Comparison of ENCODE assay signal across 8 cellular contexts in genomic region chr1:154937051-154937987, GRCh38. TPM values are rescaled to one million over a fixed set of nuclear protein-coding genes. Genes with fewer than 3 reads are reported as not detected.
DNase-seq lines count a peak whose midpoint lies in the region; FAIRE-seq and TF ChIP-seq lines count a peak whose summit lies in the region.

No MANE protein-coding gene starts in this region.

- no peak overlapping the region for H3K4ac ChIP-seq in neuronal stem cell (ENCODE audit: low read length)

- peak; percentile 13; the same call in 1 of the 2 replicates for TF ChIP-seq POLR2A in H54 (IDR thresholded peaks at IDR 0.05; ENCODE audit: low read depth, low read length)

- peak overlapping the region; percentile 99 for H2BK120ac ChIP-seq in neuronal stem cell (ENCODE audit: low read depth, low read length)

- peaks cover 0 to under 1% of the 10 kb centered on the region in 2 donors for H3K36me3 ChIP-seq in neuronal stem cell (replicated peaks in 1 of 2; ENCODE audit: control insufficient read depth in 2 of 2, insufficient read depth in 2 of 2, low read length in 2 of 2)

- peak overlapping the region; percentile 99 for H2BK5ac ChIP-seq in neuronal stem cell (ENCODE audit: low read length)

- H3K14ac ChIP-seq in neuronal stem cell (ENCODE audit: low read length) = no peak overlapping the region

- in situ Hi-C loops in G401 (cut with HindIII; ENCODE audit: low sequenced_read_pairs) = no loop called here

- CTCF ChIA-PET in RWPE1 (lab: Yijun Ruan, JAX) = interaction anchor here (0.5 to 1.3 kb wide), 10 partner anchors 56 to 733 kb away, joined by 3 to 5 read pairs (median 3); no protein-coding TSS in a partner anchor

- H2BK15ac ChIP-seq in neuronal stem cell (ENCODE audit: low read length) = peak overlapping the region; percentile 90

- TF ChIP-seq CTCF in RWPE1 (conservative IDR thresholded peaks at IDR 0.05; ENCODE audit: low read depth) = peak; percentile 20

- WGBS in neuronal stem cell (ENCODE audit: extremely low coverage in 2 of 2, insufficient read length in 2 of 2, insufficient replicate concordance in 1 of 2), 2 donors = no CpG with 5 or more reads among the region's 38 CpGs

- H3K4me3 ChIP-seq in neuronal stem cell (ENCODE audit: low read length in 2 of 2) = peak overlapping the region; percentile 61 to 79

- peak overlapping the region; percentile 98 for H3K27ac ChIP-seq in RWPE1
- H3K27ac ChIP-seq in neuronal stem cell (replicated peaks; ENCODE audit: low read length) = peak overlapping the region; percentile 95
- peak overlapping the region; percentile 100 for H3K27ac ChIP-seq in substantia nigra (ENCODE audit: low read depth, low read length, poor library complexity, severe bottlenecking)

- peaks cover 25 to 27% of the 10 kb centered on the region in 2 donors for H3K4me1 ChIP-seq in neuronal stem cell (ENCODE audit: control insufficient read depth in 2 of 2, insufficient read depth in 1 of 2, low read depth in 1 of 2, low read length in 2 of 2)

- no peaks in the 10 kb centered on the region for H3K27me3 ChIP-seq in neuronal stem cell (ENCODE audit: control insufficient read depth in 3 of 3, insufficient read depth in 3 of 3, low read depth in 1 of 3, low read length in 3 of 3)

- H3K4me2 ChIP-seq in neuronal stem cell (ENCODE audit: insufficient read depth, low read length, poor library complexity, severe bottlenecking) = peak overlapping the region; percentile 96

- no peak overlapping the region for H4K8ac ChIP-seq in neuronal stem cell (ENCODE audit: low read depth, low read length)

- H3K79me1 ChIP-seq in neuronal stem cell (ENCODE audit: low read depth, low read length) = no peaks in the 10 kb centered on the region

- H3K18ac ChIP-seq in neuronal stem cell (ENCODE audit: low read length) = no peak overlapping the region

- no peak overlapping the region for H2BK12ac ChIP-seq in neuronal stem cell (ENCODE audit: low read length)

- no peak overlapping the region for H3K23ac ChIP-seq in neuronal stem cell (ENCODE audit: low read depth, low read length, poor library complexity)

- H3K9ac ChIP-seq in neuronal stem cell (ENCODE audit: low read depth, low read length, poor library complexity) = peak overlapping the region; percentile 14

- POLR2A ChIA-PET in RWPE1 (lab: Yijun Ruan, JAX; ENCODE audit: low non-redundant PET) = interaction anchor here (0.5 to 0.7 kb wide), 3 partner anchors 11 to 331 kb away, joined by 3 to 4 read pairs (median 3); no protein-coding TSS in a partner anchor

- H3K9me3 ChIP-seq in neuronal stem cell (replicated peaks in 1 of 2; ENCODE audit: control insufficient read depth in 2 of 2, insufficient read depth in 1 of 2, low read depth in 1 of 2, low read length in 2 of 2) = peaks cover 0 to 2% of the 10 kb centered on the region in 2 donors

- H4K91ac ChIP-seq in neuronal stem cell (ENCODE audit: low read depth, low read length, poor library complexity) = no peak overlapping the region

- peak overlapping the region; percentile 85 for H2AFZ ChIP-seq in neuronal stem cell (ENCODE audit: low read length)

- no peak overlapping the region for H2AK5ac ChIP-seq in neuronal stem cell (ENCODE audit: low read depth, low read length)

- DNase-seq in G401 (ENCODE audit: low spot score) (peak; percentile 97), H54 (ENCODE audit: insufficient read length, low spot score) (peak; percentile 87), LoVo (ENCODE audit: low spot score) (peak; percentile 95), RWPE1 (ENCODE audit: low spot score) (peak; percentile 92), activated gamma-delta T cell treated with Interleukin-2 at 50 U/mL for 16 hours (peak; percentile 83), foreskin melanocyte (peak; percentile 93), neuronal stem cell (ENCODE audit: low spot score) (peak; percentile 90), substantia nigra (lab: John Stamatoyannopoulos, UW) (peak; percentile 77 to 99 (median 92))

- no peak for FAIRE-seq in H54 (lab: Jason Lieb, UNC)

RNA-seq across cellular contexts. Expression of gene PMVK, which starts 0.8 kb away (rescaled TPM):
- 66.5 and 70.3 TPM in 2 replicates for total RNA-seq in G401 (2014; rRNA removed; shearing (Covaris generic))
- 23.2 TPM for polyA plus RNA-seq in neuronal stem cell (2013, experiment 1 of 2)
- 23.3 TPM for polyA plus RNA-seq in neuronal stem cell (2013, experiment 2 of 2)

RNA-seq across cellular contexts. Expression of gene PBXIP1, which starts 18.6 kb away (rescaled TPM):
- total RNA-seq in G401 (2014; rRNA removed; shearing (Covaris generic)) = 25.9 and 36.5 TPM in 2 replicates
- 21.9 TPM for polyA plus RNA-seq in neuronal stem cell (2013, experiment 1 of 2)
- polyA plus RNA-seq in neuronal stem cell (2013, experiment 2 of 2) = 21.6 TPM

RNA-seq across cellular contexts. Expression of gene PYGO2, which starts 24.3 kb away (rescaled TPM):
- total RNA-seq in G401 (2014; rRNA removed; shearing (Covaris generic)) = 16.9 and 24.2 TPM in 2 replicates
- polyA plus RNA-seq in neuronal stem cell (2013, experiment 1 of 2) = 48.6 TPM
- 48.1 TPM for polyA plus RNA-seq in neuronal stem cell (2013, experiment 2 of 2)

RNA-seq across cellular contexts. Expression of gene SHC1, which starts 33.2 kb away (rescaled TPM):
- 204 and 265 TPM in 2 replicates for total RNA-seq in G401 (2014; rRNA removed; shearing (Covaris generic))
- polyA plus RNA-seq in neuronal stem cell (2013, experiment 1 of 2) = 95.8 TPM
- polyA plus RNA-seq in neuronal stem cell (2013, experiment 2 of 2) = 97.1 TPM

RNA-seq across cellular contexts. Expression of gene CKS1B, which starts 37.2 kb away (rescaled TPM):
- 187 and 192 TPM in 2 replicates for total RNA-seq in G401 (2014; rRNA removed; shearing (Covaris generic))
- polyA plus RNA-seq in neuronal stem cell (2013, experiment 1 of 2) = 629 TPM
- polyA plus RNA-seq in neuronal stem cell (2013, experiment 2 of 2) = 633 TPM

Comparison
In these comparisons a context has a peak if more than half of its experiments do, and no peak if none do; other contexts are left out.
1. Peak in every context shown above with its lines: DNase-seq, H3K4me3 ChIP-seq and H3K27ac ChIP-seq.